Comparison of ENCODE assay signal across 2 cellular contexts in genomic region chr6:83031689-83032088, GRCh38.
TF ChIP-seq lines count a peak whose summit lies in the region.

No MANE protein-coding gene starts in this region.

TF ChIP-seq in A549, 52 proteins besides CTCF, POLR2A, EP300 and RAD21:
- TF ChIP-seq ZFP36 (IDR thresholded peaks at IDR 0.05; ENCODE audit: borderline replicate concordance, partially characterized antibody) (peak; percentile 73), CBX2 (IDR thresholded peaks at IDR 0.05; ENCODE audit: borderline replicate concordance, low read depth) (no peak)
TF ChIP-seq in A549: peak in this region for 1.

TF ChIP-seq in HEK293, 187 proteins besides CTCF, POLR2A, EP300 and RAD21:
- TF ChIP-seq ZNF202 (tag by site-specific recombination; IDR thresholded peaks at IDR 0.05; ENCODE audit: borderline replicate concordance) (no peak), SETDB1 (IDR thresholded peaks at IDR 0.05; ENCODE audit: insufficient read length, low read length) (peak; percentile 85), ZNF558 (tag by site-specific recombination; IDR thresholded peaks at IDR 0.05) (no peak), ZBTB48 (tag by site-specific recombination; IDR thresholded peaks at IDR 0.05) (no peak), ZSCAN18 (tag by site-specific recombination; IDR thresholded peaks at IDR 0.05) (no peak), ZNF585B (tag by site-specific recombination; IDR thresholded peaks at IDR 0.05) (peak; percentile 98), ZNF37A (tag by site-specific recombination; IDR thresholded peaks at IDR 0.05) (no peak), AEBP2 (tag by site-specific recombination; IDR thresholded peaks at IDR 0.05; ENCODE audit: borderline replicate concordance) (no peak), ZNF521 (tag by site-specific recombination; IDR thresholded peaks at IDR 0.05) (no peak), ZNF610 (tag by site-specific recombination; IDR thresholded peaks at IDR 0.05; ENCODE audit: borderline replicate concordance) (no peak), ZNF48 (tag by site-specific recombination; IDR thresholded peaks at IDR 0.05) (no peak)
